ENCODE assay signal across 7 cellular contexts in genomic region chr1:113835686-113836290, GRCh38. TPM values are rescaled to one million over a fixed set of nuclear protein-coding genes. Genes with fewer than 3 reads are reported as not detected.
DNase-seq lines count a peak whose midpoint lies in the region; ATAC-seq and TF ChIP-seq lines count a peak whose summit lies in the region.

No MANE protein-coding gene starts in this region.

- H3K79me2 ChIP-seq in H9 (ENCODE audit: insufficient read depth, low read length), result no peaks in the 10 kb centered on the region
- no peaks in the 10 kb centered on the region for H3K79me2 ChIP-seq in OCI-LY7 (ENCODE audit: insufficient read depth, low read depth, low read length)

- H3K27ac ChIP-seq in H9 (ENCODE audit: insufficient read length, low read depth, low read length) (no peak overlapping the region), OCI-LY7 (ENCODE audit: low read depth, low read length, poor library complexity, severe bottlenecking) (no peak overlapping the region)

- H3K4me2 ChIP-seq in H9 (ENCODE audit: insufficient read depth, insufficient read length, low read length) (no peak overlapping the region), OCI-LY7 (ENCODE audit: low read length) (no peak overlapping the region)

- ATAC-seq in mucosa of descending colon, result no peak
- ATAC-seq in stimulated activated naive B cell treated with anti-CD40 and anti-IgM and Interleukin-4, amounts not matched to agents 10 μg/mL and 1 μg/mL and 100 μg/mL, for 72 hours (replicated peaks), result no peak
- ATAC-seq in HG02938 (IDR thresholded peaks at IDR 0.05; ENCODE audit: unreplicated experiment), result no peak

- H3K4me1 Mint-ChIP-seq in H9, result no peaks in the 10 kb centered on the region
- H3K4me1 Mint-ChIP-seq in stimulated activated naive B cell treated with anti-CD40 and anti-IgM and Interleukin-4, amounts not matched to agents 10 μg/mL and 1 μg/mL and 100 μg/mL, for 72 hours, result no peaks in the 10 kb centered on the region

- POLR2A ChIA-PET in OCI-LY7 (lab: Charles Lee), result interaction anchor here (0.6 to 1.8 kb wide), 7 partner anchors 24 to 111 kb away, joined by 3 to 8 read pairs (median 4); partner anchors contain the start of gene AP4B1

- H3K23ac ChIP-seq in H9 (ENCODE audit: insufficient read length, low read depth, low read length), result no peak overlapping the region

- H2AFZ ChIP-seq in H9 (ENCODE audit: low read length) (no peak overlapping the region), OCI-LY7 (ENCODE audit: low read length) (no peak overlapping the region)

- H4K20me1 ChIP-seq in H9 (ENCODE audit: control insufficient read depth, insufficient read depth, insufficient read length), result no peaks in the 10 kb centered on the region
- no peaks in the 10 kb centered on the region for H4K20me1 ChIP-seq in OCI-LY7 (ENCODE audit: insufficient read depth, low read length)

- H3K9me2 ChIP-seq in OCI-LY7 (ENCODE audit: insufficient read depth, low read length), result no peaks in the 10 kb centered on the region

- H4K5ac ChIP-seq in H9 (ENCODE audit: insufficient read length, low read depth, low read length), result no peak overlapping the region

- H3K56ac ChIP-seq in H9 (ENCODE audit: insufficient read length, low read depth, low read length), result no peak overlapping the region

- H2BK20ac ChIP-seq in H9 (ENCODE audit: low read depth, low read length, poor library complexity, severe bottlenecking), result no peak overlapping the region

- no peak overlapping the region for H2AK5ac ChIP-seq in H9 (ENCODE audit: insufficient read length, low read length)

- CTCF ChIA-PET in OCI-LY7 (lab: Charles Lee; ENCODE audit: unreplicated experiment), result interaction anchor here (1.1 kb wide), 1 partner anchor 35 kb away, joined by 3 read pairs; no protein-coding TSS in a partner anchor

- no peaks in the 10 kb centered on the region for H3K79me1 ChIP-seq in H9 (ENCODE audit: insufficient read depth, low read depth, low read length, poor library complexity, severe bottlenecking)

- intact Hi-C loops in OCI-LY7 (cut with micrococcal nuclease; ENCODE audit: unreplicated experiment), result loop anchor here (1.0 to 5.0 kb wide), 3 partner anchors 37 to 447 kb away; partner anchors contain the start of genes DCLRE1B and PTPN22
- intact Hi-C loops in mucosa of descending colon (cut with DNase I, micrococcal nuclease), result no loop called here

- H3K9ac ChIP-seq in H9 (ENCODE audit: extremely low read depth, insufficient read length, low read length), result no peak overlapping the region

- H3K36me3 ChIP-seq in OCI-LY7 (ENCODE audit: insufficient read depth, low read length) (peaks cover 81% of the 10 kb centered on the region), mucosa of descending colon (ENCODE audit: low read depth) (no peaks in the 10 kb centered on the region)

- H3K27me3 ChIP-seq in H9 (ENCODE audit: insufficient read depth, low read length), result no peaks in the 10 kb centered on the region

- no peaks in the 10 kb centered on the region for H3K36me3 Mint-ChIP-seq in H9 (ENCODE audit: insufficient read depth in 1 of 3, low read depth in 3 of 3)
- peaks cover 16 to 22% of the 10 kb centered on the region in 2 donors for H3K36me3 Mint-ChIP-seq in stimulated activated naive B cell treated with anti-CD40 and anti-IgM and Interleukin-4, amounts not matched to agents 10 μg/mL and 1 μg/mL and 100 μg/mL, for 72 hours

- H3K23me2 ChIP-seq in H9 (ENCODE audit: insufficient read length, low read depth, low read length, poor library complexity, severe bottlenecking), result no peaks in the 10 kb centered on the region

- BruUV-seq in OCI-LY7 (replicated peaks; lab: Mats Ljungman, UMichigan), result no TSS peak

- DNase-seq in Caki2 (ENCODE audit: low read depth) (peak; percentile 3), H9 (no peak), OCI-LY7 (ENCODE audit: low spot score) (peak; percentile 71), dermis blood vessel endothelial cell (peak; percentile 76), mucosa of descending colon (peak in 1 of 3 donors; percentile 52)
- no peak for DNase-seq in stimulated activated naive B cell treated with anti-CD40 and anti-IgM and Interleukin-4, amounts not matched to agents 10 μg/mL and 1 μg/mL and 100 μg/mL, for 72 hours

- no peak overlapping the region for H3K4ac ChIP-seq in H9 (ENCODE audit: low read depth, low read length)

- H3K27ac Mint-ChIP-seq in H9, result no peak overlapping the region
- H3K27ac Mint-ChIP-seq in stimulated activated naive B cell treated with anti-CD40 and anti-IgM and Interleukin-4, amounts not matched to agents 10 μg/mL and 1 μg/mL and 100 μg/mL, for 72 hours, result no peak overlapping the region

- no peak overlapping the region for H3T11ph ChIP-seq in H9 (ENCODE audit: low read length)

- H3K4me3 ChIP-seq in OCI-LY7 (ENCODE audit: low read depth, low read length, poor library complexity, severe bottlenecking) (no peak overlapping the region), mucosa of descending colon (no peak overlapping the region)

- no peak overlapping the region for H3K18ac ChIP-seq in H9 (ENCODE audit: insufficient read length, low read depth, low read length)

- H4K8ac ChIP-seq in H9 (replicated peaks; ENCODE audit: insufficient read length, low read depth, low read length), result no peak overlapping the region

- in situ Hi-C loops in Caki2 (cut with HindIII; ENCODE audit: low pct_unique_long_range_greater_than_20kb, low sequenced_read_pairs), result no loop called here

- H2BK15ac ChIP-seq in H9 (ENCODE audit: low read depth, low read length), result no peak overlapping the region

- no peak overlapping the region for H3K4me3 Mint-ChIP-seq in H9
- H3K4me3 Mint-ChIP-seq in stimulated activated naive B cell treated with anti-CD40 and anti-IgM and Interleukin-4, amounts not matched to agents 10 μg/mL and 1 μg/mL and 100 μg/mL, for 72 hours, result no peak overlapping the region

- H3K9me3 Mint-ChIP-seq in H9, result no peaks in the 10 kb centered on the region
- H3K9me3 Mint-ChIP-seq in stimulated activated naive B cell treated with anti-CD40 and anti-IgM and Interleukin-4, amounts not matched to agents 10 μg/mL and 1 μg/mL and 100 μg/mL, for 72 hours, result no peaks in the 10 kb centered on the region

- H3K9me3 ChIP-seq in H9 (ENCODE audit: control insufficient read depth, low read depth, low read length), result no peaks in the 10 kb centered on the region
- H3K9me3 ChIP-seq in OCI-LY7 (ENCODE audit: low read length), result no peaks in the 10 kb centered on the region
- no peaks in the 10 kb centered on the region for H3K9me3 ChIP-seq in mucosa of descending colon

- TF ChIP-seq CTCF in H9 (conservative IDR thresholded peaks at IDR 0.05) (peak; percentile 76), OCI-LY7 (conservative IDR thresholded peaks at IDR 0.05; ENCODE audit: low read length) (peak; percentile 91), mucosa of descending colon (IDR thresholded peaks at IDR 0.05) (peak; percentile 37)

- no peak overlapping the region for H3K14ac ChIP-seq in H9 (ENCODE audit: insufficient read depth, low read length)

- no peak overlapping the region for H2BK120ac ChIP-seq in H9 (ENCODE audit: low read depth, low read length, poor library complexity, severe bottlenecking)

- no peak overlapping the region for H2BK5ac ChIP-seq in H9 (ENCODE audit: insufficient read length, low read length)

- WGBS in H9 (ENCODE audit: extremely low coverage, insufficient read length, low lambda C conversion rate), result no CpG with 5 or more reads among the region's 4 CpGs

- H4K91ac ChIP-seq in H9 (ENCODE audit: insufficient read length, low read depth, low read length), result no peak overlapping the region

- H3K27me3 Mint-ChIP-seq in H9 (ENCODE audit: low read depth), result peaks cover 6% of the 10 kb centered on the region
- no peaks in the 10 kb centered on the region for H3K27me3 Mint-ChIP-seq in stimulated activated naive B cell treated with anti-CD40 and anti-IgM and Interleukin-4, amounts not matched to agents 10 μg/mL and 1 μg/mL and 100 μg/mL, for 72 hours

- H3K4me1 ChIP-seq in H9 (ENCODE audit: insufficient read depth, low read length), result no peaks in the 10 kb centered on the region
- H3K4me1 ChIP-seq in OCI-LY7 (ENCODE audit: insufficient read depth, low read length, poor library complexity, severe bottlenecking), result no peaks in the 10 kb centered on the region
- H3K4me1 ChIP-seq in mucosa of descending colon (ENCODE audit: low read depth), result no peaks in the 10 kb centered on the region

- H2BK12ac ChIP-seq in H9 (ENCODE audit: insufficient read length, low read depth, low read length), result no peak overlapping the region

RNA-seq across cellular contexts. Expression of gene RSBN1, which starts 23.5 kb away (rescaled TPM):
- total RNA-seq in Caki2 (2014; rRNA removed; shearing (Covaris generic); ENCODE audit: low replicate concordance), result 6.1 and 9.9 TPM in 2 replicates
- total RNA-seq in H9 (2021), result 11.0 and 11.4 TPM in 2 replicates
- 10.8 and 12.5 TPM in 2 replicates for total RNA-seq in OCI-LY7 (2014; rRNA removed; shearing (Covaris generic))
- total RNA-seq in OCI-LY7 (2022), result 19.0 TPM in 2 replicates
- total RNA-seq in dermis blood vessel endothelial cell, result 18.1 and 18.4 TPM in 2 replicates
- 10 to 100 TPM; 24.1 to 36.5 (median 28.3) TPM for total RNA-seq in mucosa of descending colon

RNA-seq across cellular contexts. Expression of gene PTPN22, which starts 35.7 kb away (rescaled TPM):
- 0.71 TPM in 1 of 2 replicates, not detected in the other for total RNA-seq in Caki2 (2014; rRNA removed; shearing (Covaris generic); ENCODE audit: low replicate concordance)
- total RNA-seq in H9 (2021), result not detected in 2 replicates
- 27.5 and 29.4 TPM in 2 replicates for total RNA-seq in OCI-LY7 (2014; rRNA removed; shearing (Covaris generic))
- 53.5 and 63.0 TPM in 2 replicates for total RNA-seq in OCI-LY7 (2022)
- total RNA-seq in dermis blood vessel endothelial cell, result not detected in 2 replicates
- total RNA-seq in mucosa of descending colon, result 1 to 10 TPM; 4.3 to 8.3 (median 5.2) TPM

RNA-seq across cellular contexts. Expression of gene BCL2L15, which starts 51.6 kb away (rescaled TPM):
- 1.9 TPM in 1 of 2 replicates, not detected in the other for total RNA-seq in Caki2 (2014; rRNA removed; shearing (Covaris generic); ENCODE audit: low replicate concordance)
- 0.22 and 0.53 TPM in 2 replicates for total RNA-seq in H9 (2021)
- 0.46 and 0.82 TPM in 2 replicates for total RNA-seq in OCI-LY7 (2014; rRNA removed; shearing (Covaris generic))
- 1.1 and 1.5 TPM in 2 replicates for total RNA-seq in OCI-LY7 (2022)
- total RNA-seq in dermis blood vessel endothelial cell, result 0.17 and 0.37 TPM in 2 replicates
- 100 to 1,000 TPM in 2 of 3 donors, 10 to 100 TPM in 1; 72.4 to 197 (median 153) TPM for total RNA-seq in mucosa of descending colon

Comparison
In these comparisons a context has a peak if more than half of its experiments do, and no peak if none do; other contexts are left out.
1. DNase-seq: peak in Caki2 (single experiment), OCI-LY7 (single experiment) and dermis blood vessel endothelial cell (single experiment); none in H9 (single experiment) and stimulated activated naive B cell treated with anti-CD40 and anti-IgM and Interleukin-4, amounts not matched to agents 10 μg/mL and 1 μg/mL and 100 μg/mL, for 72 hours (single experiment).
2. CTCF ChIP-seq: peak in every context shown above with its lines; median percentile 91 in OCI-LY7; 76 in H9; 37 in mucosa of descending colon.
3. RNA of gene BCL2L15, which starts 51.6 kb away (total RNA-seq): 72.4 to 197 TPM in mucosa of descending colon; 1.9 TPM in Caki2, 0.46 to 1.5 TPM in OCI-LY7, 0.22 to 0.53 TPM in H9 and 0.17 to 0.37 TPM in dermis blood vessel endothelial cell; every median in the first group is over 10 times any median in the second.